ENCODE assay signal across 10 cellular contexts in genomic region chr16:17313085-17313611, GRCh38.
DNase-seq lines count a peak whose midpoint lies in the region; ATAC-seq, FAIRE-seq and TF ChIP-seq lines count a peak whose summit lies in the region.
"Had no signal": no experiment of that assay in that cellular context is flagged by ENCODE, and none has a peak within 500 bp of the region (broad histone marks: within the 10 kb centered on the region; RNA-seq: fewer than 3 reads in every experiment).

No MANE protein-coding gene starts in this region.

- TF ChIP-seq RAD21 in H1 (IDR thresholded peaks at IDR 0.05 in 1 of 2, conservative IDR thresholded peaks at IDR 0.05 in 1 of 2; ENCODE audit: low read depth in 2 of 2, low read length in 2 of 2), result no peak

- no peak overlapping the region for H2BK120ac ChIP-seq in H1 (replicated peaks; ENCODE audit: low read depth, low read length)

- no peaks in the 10 kb centered on the region for H3K23me2 ChIP-seq in H1 (ENCODE audit: low read depth, low read length)

- H3K27ac ChIP-seq in H1 (ENCODE audit: low read depth, low read length) (no peak overlapping the region), upper lobe of right lung (peak overlapping the region; percentile 80)
- H3K27ac ChIP-seq: A549 had no signal

- ATAC-seq in mucosa of descending colon (peak; percentile 41), upper lobe of right lung (peak; percentile 65), GM21447 (IDR thresholded peaks at IDR 0.05; ENCODE audit: unreplicated experiment) (no peak)
- ATAC-seq: A549 had no signal

- H4K20me1 ChIP-seq in H1 (replicated peaks in 1 of 2; ENCODE audit: control insufficient read depth in 1 of 2, insufficient read depth in 2 of 2, low read length in 2 of 2), result no peaks in the 10 kb centered on the region

- no peak for TF ChIP-seq CTCF in H1 (IDR thresholded peaks at IDR 0.05; ENCODE audit: control extremely low read depth in 1 of 3, insufficient read depth in 1 of 3, low read depth in 1 of 3, low read length in 3 of 3)
- no peak for TF ChIP-seq CTCF in mucosa of descending colon (IDR thresholded peaks at IDR 0.05)
- no peak for TF ChIP-seq CTCF in upper lobe of right lung (IDR thresholded peaks at IDR 0.05)

- no peaks in the 10 kb centered on the region for H3K9me3 ChIP-seq in H1 (ENCODE audit: insufficient read depth in 2 of 2, low read depth in 1 of 2, low read length in 1 of 2)
- H3K9me3 ChIP-seq in mucosa of descending colon, result no peaks in the 10 kb centered on the region
- no peaks in the 10 kb centered on the region for H3K9me3 ChIP-seq in upper lobe of right lung
- no peaks in the 10 kb centered on the region; the same call in 1 of the 2 replicates for H3K9me3 ChIP-seq in MG63
- H3K9me3 ChIP-seq: A549 had no signal

- no peak overlapping the region for H2AK5ac ChIP-seq in H1 (ENCODE audit: low read depth, low read length)

- no peak overlapping the region for H2BK12ac ChIP-seq in H1 (ENCODE audit: low read depth, low read length)

- H3K23ac ChIP-seq in H1 (ENCODE audit: insufficient read length), result no peak overlapping the region

- peaks cover 0 to 11% of the 10 kb centered on the region in 2 experiments; a peak in 1 of 4 replicates for H3K79me2 ChIP-seq in H1 (ENCODE audit: control insufficient read depth in 1 of 2, insufficient read depth in 2 of 2, low read length in 2 of 2)

- FAIRE-seq in H1 (lab: Jason Lieb, UNC), result no peak
- FAIRE-seq: A549 had no signal

- peak overlapping the region; percentile 16; the same call in 1 of the 2 replicates for H4K8ac ChIP-seq in H1 (ENCODE audit: extremely low read depth, insufficient read depth, low read length)

- no peak overlapping the region; the same call in 1 of the 2 replicates for H3K18ac ChIP-seq in H1 (ENCODE audit: extremely low read depth, low read length)

- no peaks in the 10 kb centered on the region for H3K36me3 ChIP-seq in H1 (ENCODE audit: control insufficient read depth in 2 of 4, insufficient read depth in 4 of 4, low read length in 3 of 4)
- no peaks in the 10 kb centered on the region for H3K36me3 ChIP-seq in mucosa of descending colon (ENCODE audit: low read depth)
- no peaks in the 10 kb centered on the region for H3K36me3 ChIP-seq in upper lobe of right lung
- H3K36me3 ChIP-seq in MG63, result no peaks in the 10 kb centered on the region; the same call in 1 of the 2 replicates

- H3K14ac ChIP-seq in H1 (ENCODE audit: insufficient read length), result no peak overlapping the region

- POLR2A ChIA-PET in H1 (lab: Charles Lee; ENCODE audit: partially characterized antibody), result interaction anchor here (1.1 to 1.3 kb wide), 2 partner anchors 12 to 34 kb away, joined by 3 read pairs; no protein-coding TSS in a partner anchor

- H3K4me3 ChIP-seq in H1 (ENCODE audit: extremely low read depth in 1 of 4, insufficient read depth in 2 of 4, low read depth in 3 of 4, low read length in 4 of 4), result no peak overlapping the region
- H3K4me3 ChIP-seq in mucosa of descending colon, result no peak overlapping the region
- no peak overlapping the region for H3K4me3 ChIP-seq in upper lobe of right lung
- no peak overlapping the region for H3K4me3 ChIP-seq in MG63
- H3K4me3 ChIP-seq: A549 had no signal

- no peak overlapping the region for H2BK20ac ChIP-seq in H1 (ENCODE audit: low read length)

- H4K91ac ChIP-seq in H1 (replicated peaks; ENCODE audit: insufficient read length, low read length), result no peak overlapping the region

- no peak overlapping the region for H3K4ac ChIP-seq in H1 (replicated peaks; ENCODE audit: insufficient read length, low read depth, low read length)

- no peak for TF ChIP-seq EP300 in H1 (IDR thresholded peaks at IDR 0.05; ENCODE audit: borderline replicate concordance in 1 of 2, low read depth in 2 of 2, low read length in 2 of 2)

- no peak overlapping the region for H2AFZ ChIP-seq in H1 (ENCODE audit: low read length)

- 84% methylated on average over 4 of the region's 4 CpGs; no CpG with 5 or more reads in 1 of the 2 experiments for WGBS in H1 (ENCODE audit: extremely low coverage in 1 of 2, insufficient coverage in 1 of 2, insufficient read length in 1 of 2, insufficient replicate concordance in 2 of 2, low coverage in 1 of 2, low lambda C conversion rate in 2 of 2, missing lambda C conversion rate in 1 of 2), 2 experiments

- peaks cover 1 to 9% (median 5%) of the 10 kb centered on the region in 4 experiments; a peak in 5 of 7 replicates for H3K4me1 ChIP-seq in H1 (replicated peaks in 1 of 4; ENCODE audit: control insufficient read depth in 3 of 4, insufficient read depth in 4 of 4, low read length in 3 of 4)
- peaks cover 16% of the 10 kb centered on the region for H3K4me1 ChIP-seq in mucosa of descending colon (ENCODE audit: low read depth)
- peaks cover 6% of the 10 kb centered on the region for H3K4me1 ChIP-seq in upper lobe of right lung

- H3K9ac ChIP-seq in H1 (replicated peaks in 1 of 4; ENCODE audit: extremely low read depth in 1 of 4, low read depth in 3 of 4, low read length in 3 of 4), result no peak overlapping the region

- H3K27me3 ChIP-seq in H1 (replicated peaks in 1 of 4; ENCODE audit: control insufficient read depth in 3 of 4, extremely low read depth in 1 of 4, insufficient read depth in 3 of 4, low read length in 3 of 4), result no peaks in the 10 kb centered on the region; a peak in 1 of 7 replicates
- H3K27me3 ChIP-seq in upper lobe of right lung, result no peaks in the 10 kb centered on the region
- H3K27me3 ChIP-seq in MG63, result no peaks in the 10 kb centered on the region

- H2BK15ac ChIP-seq in H1 (ENCODE audit: low read length), result peak overlapping the region; percentile 47; the same call in 1 of the 2 replicates

- no peak overlapping the region for H3K4me2 ChIP-seq in H1 (ENCODE audit: insufficient read depth in 1 of 2, low read depth in 2 of 2, low read length in 2 of 2)
- H3K4me2 ChIP-seq: A549 had no signal

- 0 out of 2 replicates have a peak, but pooled peaks cover 2% of the 10 kb centered on the region for H3K79me1 ChIP-seq in H1 (ENCODE audit: low read depth, low read length)

- H4K5ac ChIP-seq in H1 (ENCODE audit: insufficient read length, low read depth, low read length), result no peak overlapping the region

- CTCF ChIA-PET in H1 (lab: Charles Lee; ENCODE audit: partially characterized antibody), result interaction anchor here (0.7 to 1.8 kb wide), 4 partner anchors 10 to 53 kb away, joined by 3 to 8 read pairs (median 3); no protein-coding TSS in a partner anchor

- intact Hi-C loops in mucosa of descending colon (cut with DNase I, micrococcal nuclease) (no loop called here), upper lobe of right lung (cut with DNase I) (no loop called here)

- peak; percentile 18 for DNase-seq in NCI-H1694 treated with DMSO at 0.1 percent for 48 hours (lab: John Stamatoyannopoulos, UW)
- no peak for DNase-seq in NCI-H1694 (lab: John Stamatoyannopoulos, UW)
- DNase-seq in H1 (ENCODE audit: low read depth in 1 of 2, low spot score in 2 of 2), result no peak
- peak in 2 of 3 donors; percentile 57 to 65 for DNase-seq in mucosa of descending colon
- DNase-seq in upper lobe of right lung, result no peak
- no peak for DNase-seq in NCI-H1930 (lab: John Stamatoyannopoulos, UW)
- no peak for DNase-seq in MG63
- DNase-seq: NCI-H82 had no signal

- H2BK5ac ChIP-seq in H1 (ENCODE audit: low read depth, low read length), result no peak overlapping the region

- no peak for TF ChIP-seq POLR2A in H1 (IDR thresholded peaks at IDR 0.05; ENCODE audit: control extremely low read depth in 1 of 2, low read depth in 2 of 2, low read length in 2 of 2)

- H3K56ac ChIP-seq in H1 (replicated peaks; ENCODE audit: insufficient read length, low read depth, low read length), result no peak overlapping the region

TF ChIP-seq in H1, 55 proteins besides CTCF, POLR2A, EP300 and RAD21 (continues in another document):
- no peak for TF ChIP-seq EZH2 (IDR thresholded peaks at IDR 0.05; ENCODE audit: low read depth, low read length, severe bottlenecking)
- no peak for TF ChIP-seq CEBPB (IDR thresholded peaks at IDR 0.05; ENCODE audit: low read depth, low read length)
- no peak for TF ChIP-seq CBX5 (IDR thresholded peaks at IDR 0.05; ENCODE audit: low read depth, low read length)
- no peak for TF ChIP-seq SUZ12 (IDR thresholded peaks at IDR 0.05; ENCODE audit: low read length)
- TF ChIP-seq KDM4A (IDR thresholded peaks at IDR 0.05; ENCODE audit: low read depth, low read length, severe bottlenecking), result no peak
- no peak for TF ChIP-seq SIRT6 (IDR thresholded peaks at IDR 0.05; ENCODE audit: low read length)
- TF ChIP-seq GTF2F1 (IDR thresholded peaks at IDR 0.05; ENCODE audit: borderline replicate concordance, low read depth, low read length), result no peak
- no peak for TF ChIP-seq BACH1 (IDR thresholded peaks at IDR 0.05; ENCODE audit: low read length)
- no peak for TF ChIP-seq SP2 (IDR thresholded peaks at IDR 0.05; ENCODE audit: low read length)
- TF ChIP-seq RFX5 (IDR thresholded peaks at IDR 0.05; ENCODE audit: borderline replicate concordance, low read depth, low read length), result no peak
- TF ChIP-seq EGR1 (IDR thresholded peaks at IDR 0.05; ENCODE audit: borderline replicate concordance, low read depth, low read length), result no peak
- TF ChIP-seq TAF7 (optimal IDR thresholded peaks at IDR 0.05; ENCODE audit: borderline replicate concordance, low read depth, low read length), result no peak
- TF ChIP-seq TEAD4 (IDR thresholded peaks at IDR 0.05; ENCODE audit: low read depth, low read length), result no peak
- TF ChIP-seq SP4 (IDR thresholded peaks at IDR 0.05; ENCODE audit: low read length), result no peak
- TF ChIP-seq HDAC2 (IDR thresholded peaks at IDR 0.05; ENCODE audit: borderline replicate concordance in 1 of 2, low read depth in 2 of 2, low read length in 2 of 2), result no peak
- no peak for TF ChIP-seq MAFK (IDR thresholded peaks at IDR 0.05; ENCODE audit: low read depth, low read length)
- no peak for TF ChIP-seq CBX8 (IDR thresholded peaks at IDR 0.05; ENCODE audit: borderline replicate concordance, low read depth, low read length)

Comparison
In these comparisons a context has a peak if more than half of its experiments do, and no peak if none do; other contexts are left out.
1. DNase-seq: peak in NCI-H1694 treated with DMSO at 0.1 percent for 48 hours (single experiment) and mucosa of descending colon (2 of 3); none in NCI-H1694 (single experiment), H1 (0 of 2), upper lobe of right lung (single experiment), NCI-H1930 (0 of 2) and MG63 (single experiment).